In the genomic region with DNA sequence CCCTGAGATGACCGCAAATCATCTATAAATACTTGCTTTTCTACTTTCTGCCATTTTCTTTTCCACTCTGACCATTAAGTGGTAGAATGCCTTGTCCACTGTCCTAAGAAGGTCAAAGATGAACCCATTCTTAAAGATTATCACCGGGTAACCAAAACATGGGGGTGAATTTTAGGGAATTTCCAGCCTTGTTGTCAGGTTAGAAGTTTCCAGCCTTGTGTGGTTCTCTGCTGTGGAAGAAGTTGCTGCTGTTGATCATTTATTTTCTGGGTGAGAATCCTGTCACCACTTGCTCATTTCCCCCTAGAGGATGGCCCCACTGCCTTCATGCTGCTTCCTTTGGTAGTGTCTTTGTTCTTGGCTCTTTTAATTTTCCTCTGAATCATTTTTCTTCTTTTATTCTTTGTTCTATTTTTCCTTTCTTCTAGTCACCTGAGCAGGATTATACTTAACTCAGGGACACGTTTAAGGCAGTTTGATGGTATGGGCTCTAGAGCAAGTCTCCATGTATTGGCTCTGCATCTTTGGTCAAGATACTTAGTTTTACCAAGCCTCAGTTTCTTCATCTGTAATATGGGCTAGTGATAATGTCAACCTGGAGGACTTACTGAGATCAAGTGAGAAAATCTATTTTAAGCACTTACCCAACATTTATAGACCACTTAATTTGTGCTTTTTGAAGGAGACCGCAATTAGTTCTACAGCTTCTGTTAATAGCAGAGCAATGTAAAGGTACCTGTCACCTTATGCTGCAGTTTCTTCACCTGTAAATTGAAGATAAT, we compare ENCODE assay signal across 14 cellular contexts.
DNase-seq lines count a peak whose midpoint lies in the region; ATAC-seq lines count a peak whose summit lies in the region.
"Had no signal": no experiment of that assay in that cellular context is flagged by ENCODE, and none has a peak within 500 bp of the region (broad histone marks: within the 10 kb centered on the region; RNA-seq: fewer than 3 reads in every experiment).

No MANE protein-coding gene starts in this region.

- H3K27ac Mint-ChIP-seq in activated naive CD8-positive, alpha-beta T cell = peak overlapping the region; percentile 91
- peak overlapping the region in 1 of 2 donors; percentile 21 for H3K27ac Mint-ChIP-seq in stimulated activated naive CD8-positive, alpha-beta T cell treated with anti-CD3 and anti-CD28 coated beads, Interleukin-15, amount 100 ng/mL, for 72 hours

- H3K9me3 Mint-ChIP-seq in activated naive CD8-positive, alpha-beta T cell (ENCODE audit: low read depth) = no peaks in the 10 kb centered on the region
- peaks cover 0 to 7% of the 10 kb centered on the region in 2 donors for H3K9me3 Mint-ChIP-seq in stimulated activated naive CD8-positive, alpha-beta T cell treated with anti-CD3 and anti-CD28 coated beads, Interleukin-15, amount 100 ng/mL, for 72 hours
- H3K9me3 Mint-ChIP-seq: brain; naive thymus-derived CD4-positive, alpha-beta T cell had no signal

- H3K4me3 Mint-ChIP-seq in activated naive CD8-positive, alpha-beta T cell = peak overlapping the region; percentile 70
- H3K4me3 Mint-ChIP-seq in stimulated activated naive CD8-positive, alpha-beta T cell treated with anti-CD3 and anti-CD28 coated beads, Interleukin-15, amount 100 ng/mL, for 72 hours = peak overlapping the region; percentile 13 to 24
- H3K4me3 Mint-ChIP-seq: brain; naive thymus-derived CD4-positive, alpha-beta T cell had no signal

- H3K36me3 Mint-ChIP-seq in activated naive CD8-positive, alpha-beta T cell = peaks cover 31% of the 10 kb centered on the region
- H3K36me3 Mint-ChIP-seq: brain had no signal

- DNase-seq in stimulated activated CD4-positive, alpha-beta T cell treated with anti-CD3 and anti-CD28 coated beads, Interleukin-1b, Interleukin-23, amount 100 ng/mL, for 48 hours = peak; percentile 37
- no peak for DNase-seq in stimulated activated CD4-positive, alpha-beta T cell treated with anti-CD3 and anti-CD28 coated beads, Interleukin-2, amount 100 ng/mL, for 24 hours
- DNase-seq in stimulated activated naive CD8-positive, alpha-beta T cell treated with anti-CD3 and anti-CD28 coated beads, Interleukin-15, amount 100 ng/mL, for 72 hours = peak in 1 of 2 donors; percentile 43
- no peak for DNase-seq in COLO668 (lab: John Stamatoyannopoulos, UW; ENCODE audit: unreplicated experiment)
- no peak for DNase-seq in AG20443 (ENCODE audit: low spot score)
- no peak for DNase-seq in T1000 (lab: John Stamatoyannopoulos, UW)
- DNase-seq: Kasumi-1; left colon; naive thymus-derived CD4-positive, alpha-beta T cell; retina; substantia nigra had no signal

- no peaks in the 10 kb centered on the region for H3K27me3 Mint-ChIP-seq in activated naive CD8-positive, alpha-beta T cell
- no peaks in the 10 kb centered on the region for H3K27me3 Mint-ChIP-seq in stimulated activated naive CD8-positive, alpha-beta T cell treated with anti-CD3 and anti-CD28 coated beads, Interleukin-15, amount 100 ng/mL, for 72 hours
- H3K27me3 Mint-ChIP-seq: naive thymus-derived CD4-positive, alpha-beta T cell had no signal

- peaks cover 41% of the 10 kb centered on the region for H3K4me1 Mint-ChIP-seq in activated naive CD8-positive, alpha-beta T cell (ENCODE audit: low read depth)
- H3K4me1 Mint-ChIP-seq in stimulated activated naive CD8-positive, alpha-beta T cell treated with anti-CD3 and anti-CD28 coated beads, Interleukin-15, amount 100 ng/mL, for 72 hours = peaks cover 93% of the 10 kb centered on the region

- ATAC-seq in HG02642 (IDR thresholded peaks at IDR 0.05; ENCODE audit: poor library complexity, unreplicated experiment) = peak; percentile 60
- peak; percentile 74 for ATAC-seq in stimulated activated naive CD8-positive, alpha-beta T cell treated with anti-CD3 and anti-CD28 coated beads, Interleukin-15, amount 100 ng/mL, for 72 hours
- ATAC-seq: left colon; naive thymus-derived CD4-positive, alpha-beta T cell had no signal
